Comparison of ENCODE assay signal across 14 cellular contexts in the genomic region with DNA sequence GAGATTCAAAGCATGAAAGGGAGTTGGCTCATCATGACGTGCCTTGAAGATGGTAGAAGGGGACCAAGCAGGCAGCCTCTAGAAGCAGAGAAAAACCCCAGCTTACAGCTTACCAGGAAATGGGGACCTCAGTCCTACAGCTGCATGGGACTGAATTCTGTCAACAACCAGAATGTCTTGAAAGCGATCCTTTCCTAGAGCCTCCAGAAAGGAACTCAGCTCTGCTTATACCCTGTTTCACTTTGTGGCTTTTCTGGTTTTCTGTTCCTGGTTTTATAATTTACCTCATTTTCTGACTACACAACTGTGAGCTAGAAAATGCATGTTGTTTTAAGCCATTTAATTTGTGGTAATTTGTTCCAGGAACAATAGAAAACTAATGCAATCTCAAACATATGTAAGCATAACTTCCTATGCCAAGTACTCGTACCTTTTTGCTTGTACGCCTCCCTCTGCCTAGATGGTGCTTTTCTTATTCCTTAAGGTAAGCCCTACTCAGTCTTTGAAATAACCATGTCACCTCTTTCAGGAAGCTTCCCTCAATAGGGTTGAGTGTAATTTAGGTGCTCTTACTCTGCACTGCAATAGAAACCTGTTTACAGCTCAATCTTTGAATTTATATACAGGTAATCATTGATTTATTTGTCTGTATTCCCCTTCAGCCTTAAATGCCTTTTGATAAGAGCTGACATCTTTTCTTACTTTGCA.
A peak's percentile ranks its signal among the peaks of the same experiment; 100 is the strongest.
DNase-seq lines count a peak whose midpoint lies in the region; ATAC-seq and TF ChIP-seq lines count a peak whose summit lies in the region.
"Had no signal": no experiment of that assay in that cellular context is flagged by ENCODE, and none has a peak within 500 bp of the region (broad histone marks: within the 10 kb centered on the region; RNA-seq: fewer than 3 reads in every experiment).

No MANE protein-coding gene starts in this region.

- H3K4me1 ChIP-seq in transverse colon (no peaks in the 10 kb centered on the region), right atrium auricular region (no peaks in the 10 kb centered on the region)

- in situ Hi-C loops in transverse colon (cut with MboI; ENCODE audit: low pct_ligation_motif_present in 1 of 4, low pct_unique_long_range_greater_than_20kb in 1 of 4, low sequenced_read_pairs in 3 of 4), result no loop called here

- no peak overlapping the region for H3K4me3 ChIP-seq in transverse colon
- no peak overlapping the region for H3K4me3 ChIP-seq in right atrium auricular region

- no peak for TF ChIP-seq POLR2A in transverse colon (IDR thresholded peaks at IDR 0.05)

- no peak overlapping the region for H3K4me3 Mint-ChIP-seq in chondrocyte (ENCODE audit: unreplicated experiment)
- H3K4me3 Mint-ChIP-seq: CD8-positive, alpha-beta T cell; stimulated activated naive CD8-positive, alpha-beta T cell treated with anti-CD3 and anti-CD28 coated beads, Interleukin-15, Interleukin-2, amounts not matched to agents 100 ng/mL and 50 ng/mL, for 24 hours had no signal

- H3K9me3 ChIP-seq in transverse colon (no peaks in the 10 kb centered on the region), right atrium auricular region (no peaks in the 10 kb centered on the region)

- H3K36me3 ChIP-seq in transverse colon (no peaks in the 10 kb centered on the region), right atrium auricular region (no peaks in the 10 kb centered on the region)

- 83 to 93% methylated on average over 4 of the region's 4 CpGs for WGBS in transverse colon (ENCODE audit: low coverage in 1 of 2), 2 donors

- no peak for TF ChIP-seq EP300 in transverse colon (IDR thresholded peaks at IDR 0.05; ENCODE audit: low read depth)

- H3K27ac ChIP-seq in transverse colon (no peak overlapping the region), right atrium auricular region (no peak overlapping the region)

- peak; percentile 86 for ATAC-seq in GM18907 (IDR thresholded peaks at IDR 0.05; ENCODE audit: unreplicated experiment)
- ATAC-seq in GM21528 (IDR thresholded peaks at IDR 0.05; ENCODE audit: low FRiP score, unreplicated experiment), result peak; percentile 96
- ATAC-seq in HG03064 (IDR thresholded peaks at IDR 0.05; ENCODE audit: low read depth, unreplicated experiment), result peak; percentile 90
- ATAC-seq: activated naive CD4-positive, alpha-beta T cell treated with anti-CD3 and anti-CD28 coated beads, Interleukin-2, amount 50 U/mL, for 72 hours; CD8-positive, alpha-beta T cell had no signal

- DNase-seq in chondrocyte (ENCODE audit: low spot score) (no peak), transverse colon (no peak), GF-D8 (lab: John Stamatoyannopoulos, UW) (no peak), right atrium auricular region (ENCODE audit: low spot score) (no peak)
- no peak for DNase-seq in activated effector memory CD4-positive, alpha-beta T cell treated with anti-CD3 and anti-CD28 coated beads, Interleukin-2, amount 50 U/mL, for 16 hours
- DNase-seq: CD8-positive, alpha-beta T cell; stimulated activated CD4-positive, alpha-beta T cell treated with anti-CD3 and anti-CD28 coated beads, Interleukin-2, amount 100 ng/mL, for 24 hours; T1000 had no signal

- no peaks in the 10 kb centered on the region for H3K9me3 Mint-ChIP-seq in chondrocyte (ENCODE audit: low read depth)
- H3K9me3 Mint-ChIP-seq: CD8-positive, alpha-beta T cell had no signal

- intact Hi-C loops in transverse colon (cut with DNase I; ENCODE audit: low total_unique reads), result no loop called here

- no peaks in the 10 kb centered on the region for H3K4me1 Mint-ChIP-seq in chondrocyte (ENCODE audit: low read depth)

- TF ChIP-seq CTCF in chondrocyte (IDR thresholded peaks at IDR 0.05) (no peak), transverse colon (IDR thresholded peaks at IDR 0.05) (no peak), right atrium auricular region (IDR thresholded peaks at IDR 0.05) (no peak)

- peak overlapping the region; percentile 24 for H3K27ac Mint-ChIP-seq in chondrocyte (ENCODE audit: unreplicated experiment)
- H3K27ac Mint-ChIP-seq: activated naive CD4-positive, alpha-beta T cell treated with anti-CD3 and anti-CD28 coated beads, Interleukin-2, amount 50 U/mL, for 72 hours; CD8-positive, alpha-beta T cell; progenitor cell of endocrine pancreas; stimulated activated naive CD8-positive, alpha-beta T cell treated with anti-CD3 and anti-CD28 coated beads, Interleukin-15, Interleukin-2, amounts not matched to agents 100 ng/mL and 50 ng/mL, for 24 hours had no signal

- H3K36me3 Mint-ChIP-seq in chondrocyte (ENCODE audit: low read depth), result no peaks in the 10 kb centered on the region
- H3K36me3 Mint-ChIP-seq: activated naive CD4-positive, alpha-beta T cell treated with anti-CD3 and anti-CD28 coated beads, Interleukin-2, amount 50 U/mL, for 72 hours had no signal

- no peaks in the 10 kb centered on the region for H3K27me3 ChIP-seq in transverse colon
- no peaks in the 10 kb centered on the region for H3K27me3 ChIP-seq in right atrium auricular region

- H3K27me3 Mint-ChIP-seq in chondrocyte (ENCODE audit: low read depth), result no peaks in the 10 kb centered on the region
- H3K27me3 Mint-ChIP-seq: progenitor cell of endocrine pancreas; stimulated activated naive CD8-positive, alpha-beta T cell treated with anti-CD3 and anti-CD28 coated beads, Interleukin-15, Interleukin-2, amounts not matched to agents 100 ng/mL and 50 ng/mL, for 24 hours had no signal
